20 cellular contexts compared by ENCODE assay signal in the genomic region with DNA sequence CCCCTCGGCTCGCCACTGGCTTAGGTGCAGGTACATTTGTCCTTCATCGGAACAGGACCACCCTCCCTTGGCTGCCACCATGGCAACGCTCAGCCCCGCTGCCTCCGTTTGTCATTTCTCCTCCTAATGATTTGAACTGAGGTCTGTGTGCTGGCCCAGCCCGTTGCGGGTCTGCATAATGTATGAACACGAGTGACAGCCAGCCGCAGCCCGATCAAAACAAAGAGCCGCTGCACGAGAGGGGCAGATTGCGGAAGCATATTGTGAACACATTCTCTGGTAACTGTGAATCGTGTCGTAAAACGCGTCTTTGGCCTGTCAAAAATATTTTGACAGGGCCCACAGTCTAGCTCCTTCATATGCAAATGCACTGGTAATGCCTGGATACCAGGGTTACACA.
DNase-seq lines count a peak whose midpoint lies in the region; ATAC-seq lines count a peak whose summit lies in the region.
"Had no signal": no experiment of that assay in that cellular context is flagged by ENCODE, and none has a peak within 500 bp of the region (broad histone marks: within the 10 kb centered on the region; RNA-seq: fewer than 3 reads in every experiment).

No MANE protein-coding gene starts in this region.

- H3K36me3 Mint-ChIP-seq in stimulated activated naive B cell treated with anti-CD40 and anti-IgM and Interleukin-4, amounts not matched to agents 10 μg/mL and 1 μg/mL and 100 μg/mL, for 72 hours, result no peaks in the 10 kb centered on the region
- H3K36me3 Mint-ChIP-seq: CD14-positive monocyte had no signal

- H3K9me3 Mint-ChIP-seq in stimulated activated naive B cell treated with anti-CD40 and anti-IgM and Interleukin-4, amounts not matched to agents 10 μg/mL and 1 μg/mL and 100 μg/mL, for 72 hours, result no peaks in the 10 kb centered on the region
- H3K9me3 Mint-ChIP-seq: GM23338 had no signal

- H3K4me3 Mint-ChIP-seq in stimulated activated naive B cell treated with anti-CD40 and anti-IgM and Interleukin-4, amounts not matched to agents 10 μg/mL and 1 μg/mL and 100 μg/mL, for 72 hours, result no peak overlapping the region
- H3K4me3 Mint-ChIP-seq: CD14-positive monocyte, GM23338 had no signal

- H3K36me3 ChIP-seq in muscle layer of colon (ENCODE audit: insufficient read depth, low read length) (no peaks in the 10 kb centered on the region), rectal smooth muscle tissue (ENCODE audit: control insufficient read depth, insufficient read depth, low read length) (no peaks in the 10 kb centered on the region)

- no peak for ATAC-seq in GM21786 (IDR thresholded peaks at IDR 0.05; ENCODE audit: unreplicated experiment)
- no peak for ATAC-seq in stimulated activated naive B cell treated with anti-CD40 and anti-IgM and Interleukin-4, amounts not matched to agents 10 μg/mL and 1 μg/mL and 100 μg/mL, for 72 hours (replicated peaks)
- ATAC-seq: GM23338, K562, Right ventricle myocardium inferior had no signal

- no peak overlapping the region for H3K9ac ChIP-seq in muscle layer of colon (ENCODE audit: low read length)
- H3K9ac ChIP-seq in rectal smooth muscle tissue (ENCODE audit: low read length), result no peak overlapping the region
- H3K9ac ChIP-seq: SK-N-SH had no signal

- H3K27me3 ChIP-seq in muscle layer of colon (ENCODE audit: control insufficient read depth in 1 of 2, insufficient read depth in 2 of 2, low read length in 2 of 2) (no peaks in the 10 kb centered on the region), rectal smooth muscle tissue (ENCODE audit: control insufficient read depth, insufficient read depth, low read length) (no peaks in the 10 kb centered on the region)

- peaks cover 0 to 17% of the 10 kb centered on the region in 2 donors for H3K27me3 Mint-ChIP-seq in stimulated activated naive B cell treated with anti-CD40 and anti-IgM and Interleukin-4, amounts not matched to agents 10 μg/mL and 1 μg/mL and 100 μg/mL, for 72 hours

- no peaks in the 10 kb centered on the region for H3K9me3 ChIP-seq in muscle layer of colon (ENCODE audit: low read length)
- H3K9me3 ChIP-seq: SK-N-SH had no signal

- H3K4me3 ChIP-seq in muscle layer of colon (ENCODE audit: low read depth in 1 of 2, low read length in 2 of 2) (no peak overlapping the region), rectal smooth muscle tissue (ENCODE audit: low read length) (no peak overlapping the region)
- H3K4me3 ChIP-seq: GM23338, K562 had no signal

- no peak overlapping the region for H3K27ac Mint-ChIP-seq in stimulated activated naive B cell treated with anti-CD40 and anti-IgM and Interleukin-4, amounts not matched to agents 10 μg/mL and 1 μg/mL and 100 μg/mL, for 72 hours
- H3K27ac Mint-ChIP-seq: CD14-positive monocyte, GM23338 had no signal

- H3K27ac ChIP-seq in muscle layer of colon (ENCODE audit: low read depth, low read length) (peak overlapping the region; percentile 1), rectal smooth muscle tissue (ENCODE audit: low read depth, low read length) (peak overlapping the region; percentile 0)

- no peaks in the 10 kb centered on the region for H3K4me1 Mint-ChIP-seq in stimulated activated naive B cell treated with anti-CD40 and anti-IgM and Interleukin-4, amounts not matched to agents 10 μg/mL and 1 μg/mL and 100 μg/mL, for 72 hours
- H3K4me1 Mint-ChIP-seq: CD14-positive monocyte had no signal

- H3K4me1 ChIP-seq in muscle layer of colon (ENCODE audit: insufficient read depth, low read length), result peaks cover 8% of the 10 kb centered on the region
- peaks cover 5% of the 10 kb centered on the region for H3K4me1 ChIP-seq in rectal smooth muscle tissue (ENCODE audit: control insufficient read depth, insufficient read depth, low read length)

- peak in 2 of 3 experiments; percentile 17 to 54 for DNase-seq in NCI-H1417 (lab: John Stamatoyannopoulos, UW)
- no peak for DNase-seq in NCI-H1417 treated with DMSO at 0.1 percent for 48 hours (lab: John Stamatoyannopoulos, UW)
- peak; percentile 72 for DNase-seq in astrocyte of the hippocampus (ENCODE audit: low read depth, low spot score)
- DNase-seq in NCI-H128 (lab: John Stamatoyannopoulos, UW; ENCODE audit: unreplicated experiment), result no peak
- no peak for DNase-seq in stimulated activated naive B cell treated with anti-CD40 and anti-IgM and Interleukin-4, amounts not matched to agents 10 μg/mL and 1 μg/mL and 100 μg/mL, for 72 hours
- DNase-seq: 8988T, HCEC 1CT, NCI-H1105, NCI-H1930, NCI-H2171 treated with DMSO at 0.1 percent for 48 hours, NCI-H446, NCI-H774, SK-N-SH had no signal

Comparison
In these comparisons a context has a peak if more than half of its experiments do, and no peak if none do; other contexts are left out.
1. DNase-seq: peak in NCI-H1417 (2 of 3) and astrocyte of the hippocampus (single experiment); none in NCI-H1417 treated with DMSO at 0.1 percent for 48 hours (single experiment), NCI-H128 (single experiment) and stimulated activated naive B cell treated with anti-CD40 and anti-IgM and Interleukin-4, amounts not matched to agents 10 μg/mL and 1 μg/mL and 100 μg/mL, for 72 hours (single experiment).